Comparison of ENCODE assay signal across 8 cellular contexts in genomic region chr3:47283596-47284364, GRCh38. TPM values are rescaled to one million over a fixed set of nuclear protein-coding genes. Genes with fewer than 3 reads are reported as not detected.
DNase-seq lines count a peak whose midpoint lies in the region; ATAC-seq and TF ChIP-seq lines count a peak whose summit lies in the region.

No MANE protein-coding gene starts in this region.

- H3K4me3 ChIP-seq in MG63 (peak overlapping the region; percentile 94), heart right ventricle (peak overlapping the region; percentile 57 to 92 (median 79)), sigmoid colon (peak overlapping the region; percentile 73 to 91 (median 85))

- peak overlapping the region; percentile 98 for H3K27ac Mint-ChIP-seq in activated T-helper 17 cell treated with anti-CD3 and anti-CD28 coated beads, Interleukin-2, amount 50 U/mL, for 72 hours

- H3K27me3 Mint-ChIP-seq in activated T-helper 17 cell treated with anti-CD3 and anti-CD28 coated beads, Interleukin-2, amount 50 U/mL, for 72 hours, result no peaks in the 10 kb centered on the region

- peak; percentile 10 for ATAC-seq in activated T-helper 17 cell treated with anti-CD3 and anti-CD28 coated beads, Interleukin-2, amount 50 U/mL, for 72 hours (replicated peaks)
- no peak for ATAC-seq in heart right ventricle
- ATAC-seq in HG03565 (IDR thresholded peaks at IDR 0.05; ENCODE audit: unreplicated experiment), result no peak
- ATAC-seq in HG02852 (IDR thresholded peaks at IDR 0.05; ENCODE audit: unreplicated experiment), result no peak
- no peak for ATAC-seq in HG03159 (IDR thresholded peaks at IDR 0.05; ENCODE audit: unreplicated experiment)

- no peak for TF ChIP-seq CTCF in heart right ventricle (IDR thresholded peaks at IDR 0.05)
- no peak for TF ChIP-seq CTCF in sigmoid colon (IDR thresholded peaks at IDR 0.05)

- TF ChIP-seq POLR2A in sigmoid colon (IDR thresholded peaks at IDR 0.05), result no peak

- H3K36me3 Mint-ChIP-seq in activated T-helper 17 cell treated with anti-CD3 and anti-CD28 coated beads, Interleukin-2, amount 50 U/mL, for 72 hours (ENCODE audit: low read depth), result peaks cover 57% of the 10 kb centered on the region

- H3K27me3 ChIP-seq in MG63 (no peaks in the 10 kb centered on the region), heart right ventricle (no peaks in the 10 kb centered on the region), sigmoid colon (no peaks in the 10 kb centered on the region)

- TF ChIP-seq EP300 in sigmoid colon (IDR thresholded peaks at IDR 0.05), result no peak

- intact Hi-C loops in heart right ventricle (cut with DNase I) (loop anchor here in 2 of 10 donors (5.0 to 10.0 kb wide), 2 partner anchors 39 to 119 kb away; partner anchors contain the start of gene SETD2 (in 1 of the 2)), sigmoid colon (cut with DNase I) (loop anchor here (1.0 to 5.0 kb wide), 4 partner anchors 39 to 351 kb away; partner anchors contain the start of genes PTPN23 and SETD2)

- WGBS in heart right ventricle, 2 donors, result 32 to 35% methylated on average over 12 of the region's 12 CpGs
- WGBS in sigmoid colon, 2 donors, result 39 to 40% methylated on average over 12 of the region's 12 CpGs

- H3K4me1 Mint-ChIP-seq in activated T-helper 17 cell treated with anti-CD3 and anti-CD28 coated beads, Interleukin-2, amount 50 U/mL, for 72 hours, result peaks cover 13% of the 10 kb centered on the region

- peak; percentile 21 for DNase-seq in COR-L47 (lab: John Stamatoyannopoulos, UW)
- DNase-seq in MG63, result peak; percentile 24
- DNase-seq in heart right ventricle, result no peak
- peak; percentile 60 for DNase-seq in sigmoid colon

- H3K4me3 Mint-ChIP-seq in activated T-helper 17 cell treated with anti-CD3 and anti-CD28 coated beads, Interleukin-2, amount 50 U/mL, for 72 hours, result peak overlapping the region; percentile 97

- H3K27ac ChIP-seq in heart right ventricle, result peak overlapping the region in 9 of 10 donors; percentile 74 to 96 (median 94)
- H3K27ac ChIP-seq in sigmoid colon, result peak overlapping the region; percentile 85 to 96 (median 90)

- H3K9me3 ChIP-seq in MG63 (no peaks in the 10 kb centered on the region), heart right ventricle (no peaks in the 10 kb centered on the region), sigmoid colon (no peaks in the 10 kb centered on the region)

- H3K36me3 ChIP-seq in MG63 (peaks cover 4% of the 10 kb centered on the region), heart right ventricle (peaks cover 0 to 29% (median 10%) of the 10 kb centered on the region in 9 donors), sigmoid colon (peaks cover 0 to 19% (median 0%) of the 10 kb centered on the region in 4 donors)

- H3K9me3 Mint-ChIP-seq in activated T-helper 17 cell treated with anti-CD3 and anti-CD28 coated beads, Interleukin-2, amount 50 U/mL, for 72 hours, result no peaks in the 10 kb centered on the region

- peaks cover 3 to 53% (median 33%) of the 10 kb centered on the region in 9 donors for H3K4me1 ChIP-seq in heart right ventricle
- peaks cover 0 to 46% (median 44%) of the 10 kb centered on the region in 4 donors for H3K4me1 ChIP-seq in sigmoid colon

RNA-seq across cellular contexts. Expression of gene KLHL18, which starts 1.0 kb away (rescaled TPM):
- total RNA-seq in MG63 (2014; rRNA removed; shearing (Covaris generic); ENCODE audit: low replicate concordance), result 21.0 and 30.4 TPM in 2 replicates
- 10 to 100 TPM; 19.1 to 54.8 TPM for total RNA-seq in activated T-helper 17 cell treated with anti-CD3 and anti-CD28 coated beads, Interleukin-2, amount 50 U/mL, for 72 hours
- total RNA-seq in heart right ventricle (10 to 100 TPM; 32.1 to 52.5 (median 41.6) TPM), sigmoid colon (10 to 100 TPM; 10.3 to 33.8 (median 11.7) TPM)
- polyA plus RNA-seq in heart right ventricle (10 to 100 TPM; 58.5 to 85.7 TPM), sigmoid colon (10 to 100 TPM; 10.6 to 27.0 (median 13.8) TPM)

RNA-seq across cellular contexts. Expression of gene KIF9, which starts 1.2 kb away (rescaled TPM):
- total RNA-seq in MG63 (2014; rRNA removed; shearing (Covaris generic); ENCODE audit: low replicate concordance), result 0.53 and 0.74 TPM in 2 replicates
- 1 to 10 TPM; 3.0 to 5.6 TPM for total RNA-seq in activated T-helper 17 cell treated with anti-CD3 and anti-CD28 coated beads, Interleukin-2, amount 50 U/mL, for 72 hours
- 10 to 100 TPM in 2 of 10 donors, 1 to 10 TPM in 8; 6.3 to 12.9 (median 8.5) TPM for total RNA-seq in heart right ventricle
- polyA plus RNA-seq in heart right ventricle, result 10 to 100 TPM in 1 of 2 donors, 1 to 10 TPM in 1; 4.2 to 16.6 TPM
- total RNA-seq in sigmoid colon, result 10 to 100 TPM in 1 of 4 donors, 1 to 10 TPM in 3; 5.3 to 16.1 (median 9.0) TPM
- 10 to 100 TPM; 14.6 to 20.4 (median 18.3) TPM for polyA plus RNA-seq in sigmoid colon

Comparison
In these comparisons a context has a peak if more than half of its experiments do, and no peak if none do; other contexts are left out.
1. DNase-seq: peak in COR-L47 (single experiment), MG63 (single experiment) and sigmoid colon (single experiment); none in heart right ventricle (0 of 2).
2. Peak in every context shown above with its lines, with median percentiles within 50 percentile points of each other: H3K4me3 ChIP-seq.